ENCODE assay signal across 24 cellular contexts in genomic region chr21:38623552-38623951, GRCh38.
"Had no signal": no experiment of that assay in that cellular context is flagged by ENCODE, and none has a peak within 500 bp of the region (broad histone marks: within the 10 kb centered on the region; RNA-seq: fewer than 3 reads in every experiment).

No MANE protein-coding gene starts in this region.

- ATAC-seq: K562 had no signal

- DNase-seq: Kasumi-1, MV-4-11, NCI-H1048, NCI-H1105, NCI-H1436 treated with DMSO at 0.1 percent for 48 hours, NCI-H187, NCI-H2029, NCI-H2081 treated with DMSO at 0.1 percent for 48 hours, NCI-H2171, NCI-H226, NCI-H446, NCI-H510A, NCI-H524 treated with DMSO at 0.1 percent for 48 hours, NCI-H69, NCI-H774, Right ventricle myocardium superior, RPMI8226, SIG-M5 had no signal

- H3K27ac ChIP-seq: HL-60, KMS-11, SJSA1, SK-N-MC had no signal

- H3K4me1 ChIP-seq: SJSA1 had no signal

- H3K27me3 ChIP-seq: SJSA1 had no signal

- H3K4me3 ChIP-seq: K562, SJSA1, SK-N-MC had no signal

- H3K36me3 ChIP-seq: SJSA1 had no signal

- FAIRE-seq: RCC 7860 had no signal

- H3K4me2 ChIP-seq: KMS-11 had no signal

- H3K9me3 ChIP-seq: SJSA1 had no signal

- H3K9ac ChIP-seq: KMS-11 had no signal
